27 cellular contexts compared by ENCODE assay signal in genomic region chr15:83893308-83893707, GRCh38.
"Had no signal": no experiment of that assay in that cellular context is flagged by ENCODE, and none has a peak within 500 bp of the region (broad histone marks: within the 10 kb centered on the region; RNA-seq: fewer than 3 reads in every experiment).

No MANE protein-coding gene starts in this region.

- H3K9ac ChIP-seq: neural progenitor cell, parathyroid adenoma had no signal

- H3K27me3 ChIP-seq: neural progenitor cell, ovary, stomach, thyroid gland, tibial nerve, upper lobe of left lung, vagina had no signal

- ATAC-seq: naive thymus-derived CD4-positive, alpha-beta T cell; natural killer cell; psoas muscle; right cardiac atrium; sciatic nerve; stimulated activated effector memory CD8-positive, alpha-beta T cell treated with anti-CD3 and anti-CD28 coated beads, Interleukin-12 subunit alpha, Interleukin-12 subunit beta, amount 100 ng/mL, for 72 hours; stimulated activated naive B cell treated with anti-CD40 and anti-IgM and Interleukin-4, amounts not matched to agents 10 μg/mL and 1 μg/mL and 100 μg/mL, for 72 hours had no signal

- H3K4me3 ChIP-seq: neural progenitor cell, ovary, psoas muscle, skin epidermis, smooth muscle cell, spleen, stomach, thoracic aorta, thyroid gland, tibial nerve, upper lobe of left lung, vagina had no signal

- H3K4me1 ChIP-seq: neural progenitor cell, parathyroid adenoma, psoas muscle, stomach, vagina had no signal

- H3K79me2 ChIP-seq: parathyroid adenoma had no signal

- H3K27ac ChIP-seq: neural progenitor cell, ovary, parathyroid adenoma, psoas muscle, skin epidermis, spleen, stomach, thoracic aorta, thyroid gland, tibial nerve, upper lobe of left lung, vagina had no signal

- H3K36me3 ChIP-seq: neural progenitor cell, ovary, spleen, thyroid gland, tibial nerve, upper lobe of left lung, vagina had no signal

- H3K4me2 ChIP-seq: neural progenitor cell, smooth muscle cell had no signal

- FAIRE-seq: urothelium cell line had no signal

- H3K9me3 ChIP-seq: ovary, psoas muscle, spleen, stomach, thoracic aorta, thyroid gland, tibial nerve, upper lobe of left lung, vagina had no signal

- H2AFZ ChIP-seq: neural progenitor cell, parathyroid adenoma had no signal

- DNase-seq: naive thymus-derived CD4-positive, alpha-beta T cell; natural killer cell; occipital lobe; ovary; posterior cingulate gyrus; psoas muscle; right cardiac atrium; spleen; stimulated activated CD4-positive, alpha-beta T cell treated with anti-CD3 and anti-CD28 coated beads, Interleukin-12 subunit alpha, Interleukin-12 subunit beta, amount 100 ng/mL, for 4 hours; stimulated activated CD4-positive, alpha-beta T cell treated with anti-CD3 and anti-CD28 coated beads, Interleukin-1b, Interleukin-23, amount 100 ng/mL, for 48 hours; stimulated activated CD4-positive, alpha-beta T cell treated with anti-CD3 and anti-CD28 coated beads, Interleukin-4, amount 100 ng/mL, for 24 hours; stimulated activated naive B cell treated with anti-CD40 and anti-IgM and Interleukin-4, amounts not matched to agents 10 μg/mL and 1 μg/mL and 100 μg/mL, for 72 hours; stimulated activated naive CD4-positive, alpha-beta T cell treated with Interleukin-2 at 50 U/mL for 16 hours; stomach; thyroid gland; trophoblast cell; upper lobe of left lung had no signal
